8 cellular contexts compared by ENCODE assay signal in genomic region chr6:106608080-106608668, GRCh38. TPM values are rescaled to one million over a fixed set of nuclear protein-coding genes. Genes with fewer than 3 reads are reported as not detected.
DNase-seq lines count a peak whose midpoint lies in the region; ATAC-seq, FAIRE-seq and TF ChIP-seq lines count a peak whose summit lies in the region.

No MANE protein-coding gene starts in this region.

- no peak overlapping the region for H2AFZ ChIP-seq in HCT116 (ENCODE audit: low read depth, low read length, poor library complexity, severe bottlenecking)

- no peaks in the 10 kb centered on the region for H4K20me1 ChIP-seq in DOHH2 (ENCODE audit: control insufficient read depth, insufficient read depth, low read depth, low read length)
- H4K20me1 ChIP-seq in HCT116 (ENCODE audit: insufficient read depth), result no peaks in the 10 kb centered on the region

- RAD21 ChIA-PET in HCT116 (lab: Charles Lee; ENCODE audit: low non-redundant PET in 1 of 2, low total read pairs in 2 of 2, uncharacterized antibody in 2 of 2, unreplicated experiment in 2 of 2), result no interaction called here

- intact Hi-C loops in A673 (cut with micrococcal nuclease; ENCODE audit: unreplicated experiment), result loop anchor here (1.0 kb wide), 1 partner anchor 371 kb away; no protein-coding TSS in a partner anchor
- intact Hi-C loops in HCT116 (cut with micrococcal nuclease), result loop anchor here (1.0 to 5.0 kb wide), 2 partner anchors 371 to 389 kb away; no protein-coding TSS in a partner anchor

- H3K4me1 ChIP-seq in A673 (ENCODE audit: insufficient read depth, low read length, poor library complexity, severe bottlenecking) (no peaks in the 10 kb centered on the region), DOHH2 (ENCODE audit: control insufficient read depth, low read length) (peaks cover 50% of the 10 kb centered on the region), HCT116 (ENCODE audit: control insufficient read depth in 1 of 2, insufficient read depth in 2 of 2, low read length in 2 of 2) (no peaks in the 10 kb centered on the region)

- CTCF ChIA-PET in A673 (lab: Charles Lee), result interaction anchor here (0.6 to 1.4 kb wide), 3 partner anchors 371 to 390 kb away, joined by 4 to 5 read pairs (median 4); no protein-coding TSS in a partner anchor
- CTCF ChIA-PET in HCT116 (lab: Charles Lee), result interaction anchor here (0.7 to 1.1 kb wide), 6 partner anchors 8 to 389 kb away, joined by 3 to 9 read pairs (median 3); no protein-coding TSS in a partner anchor

- TF ChIP-seq CTCF in A673 (conservative IDR thresholded peaks at IDR 0.05; ENCODE audit: low read depth, low read length), result peak; percentile 68
- TF ChIP-seq CTCF in DOHH2 (IDR thresholded peaks at IDR 0.05; ENCODE audit: low read depth, low read length, poor library complexity, severe bottlenecking), result peak; percentile 78
- peak; percentile 57 to 68 (median 60); a peak in 5 of 6 replicates for TF ChIP-seq CTCF in HCT116 (IDR thresholded peaks at IDR 0.05 in 2 of 3, conservative IDR thresholded peaks at IDR 0.05 in 1 of 3; ENCODE audit: borderline replicate concordance in 1 of 3, insufficient read depth in 1 of 3, low read depth in 2 of 3, low read length in 2 of 3)
- peak; percentile 79 for TF ChIP-seq CTCF in VCaP (conservative IDR thresholded peaks at IDR 0.05)

- H3F3A ChIP-seq in DOHH2 (ENCODE audit: control insufficient read depth, insufficient read depth), result no peaks in the 10 kb centered on the region

- POLR2A ChIA-PET in A673 (lab: Charles Lee; ENCODE audit: low non-redundant PET) (no interaction called here), HCT116 (lab: Charles Lee) (no interaction called here)

- no peaks in the 10 kb centered on the region for H3K9me3 ChIP-seq in A673 (ENCODE audit: low read depth, low read length, poor library complexity, severe bottlenecking)
- H3K9me3 ChIP-seq in DOHH2 (ENCODE audit: control insufficient read depth, insufficient read depth, low read length), result peaks cover 3% of the 10 kb centered on the region; the same call in 1 of the 2 replicates
- no peaks in the 10 kb centered on the region for H3K9me3 ChIP-seq in HCT116 (ENCODE audit: control insufficient read depth in 1 of 2, insufficient read depth in 1 of 2, low read depth in 1 of 2, low read length in 2 of 2)

- BruUV-seq in A673 (replicated peaks; lab: Mats Ljungman, UMichigan) (no TSS peak), HCT116 (replicated peaks; lab: Mats Ljungman, UMichigan) (no TSS peak)

- FAIRE-seq in frontal cortex (lab: Jason Lieb, UNC), result no peak

- peak; percentile 91 for ATAC-seq in HCT116
- peak; percentile 63 for ATAC-seq in stimulated activated naive CD8-positive, alpha-beta T cell treated with anti-CD3 and anti-CD28 coated beads, Interleukin-15, Interleukin-2, amounts not matched to agents 100 U/mL and 50 U/mL, for 24 hours

- H3K79me2 ChIP-seq in DOHH2 (ENCODE audit: control insufficient read depth, low read length) (peaks cover 10% of the 10 kb centered on the region; the same call in 1 of the 2 replicates), HCT116 (ENCODE audit: insufficient read depth, low read length) (no peaks in the 10 kb centered on the region)

- H3K9me2 ChIP-seq in DOHH2 (replicated peaks; ENCODE audit: control insufficient read depth, low read length) (no peaks in the 10 kb centered on the region), HCT116 (ENCODE audit: insufficient read depth) (no peaks in the 10 kb centered on the region)

- no peak for TF ChIP-seq POLR2A in HCT116 (IDR thresholded peaks at IDR 0.05; ENCODE audit: borderline replicate concordance, extremely low read depth, insufficient read depth, insufficient read length)

- peak; percentile 61 for TF ChIP-seq RAD21 in HCT116 (IDR thresholded peaks at IDR 0.05; ENCODE audit: low read depth)

- H3K36me3 ChIP-seq in A673 (ENCODE audit: insufficient read depth, low read length, poor library complexity, severe bottlenecking), result no peaks in the 10 kb centered on the region
- peaks cover 56% of the 10 kb centered on the region for H3K36me3 ChIP-seq in DOHH2 (ENCODE audit: control insufficient read depth, low read length)
- no peaks in the 10 kb centered on the region for H3K36me3 ChIP-seq in HCT116 (ENCODE audit: control insufficient read depth in 1 of 2, insufficient read depth in 2 of 2, low read length in 2 of 2)

- H3K4me3 ChIP-seq in A673 (ENCODE audit: low read depth, low read length, poor library complexity, severe bottlenecking), result no peak overlapping the region
- H3K4me3 ChIP-seq in DOHH2 (ENCODE audit: low read length), result peak overlapping the region; percentile 32; the same call in 1 of the 2 replicates
- H3K4me3 ChIP-seq in HCT116 (replicated peaks in 1 of 2; ENCODE audit: low read depth in 1 of 2, low read length in 2 of 2), result no peak overlapping the region

- no peak overlapping the region for H3K9ac ChIP-seq in HCT116 (ENCODE audit: low read length)

- DNase-seq in A673 (ENCODE audit: low spot score) (peak; percentile 73), HCT116 (ENCODE audit: low read depth, low spot score) (peak; percentile 64), NCI-H1105 treated with DMSO at 0.1 percent for 48 hours (lab: John Stamatoyannopoulos, UW) (peak; percentile 55), hepatic stellate cell (ENCODE audit: low spot score) (peak; percentile 23), frontal cortex (ENCODE audit: low spot score in 2 of 2) (no peak)
- peak; percentile 11 for DNase-seq in stimulated activated naive CD8-positive, alpha-beta T cell treated with anti-CD3 and anti-CD28 coated beads, Interleukin-15, Interleukin-2, amounts not matched to agents 100 U/mL and 50 U/mL, for 24 hours

- H3K27me3 ChIP-seq in A673 (replicated peaks; ENCODE audit: insufficient read depth, low read depth, low read length, poor library complexity) (no peaks in the 10 kb centered on the region), DOHH2 (ENCODE audit: control insufficient read depth, low read length) (no peaks in the 10 kb centered on the region), HCT116 (ENCODE audit: insufficient read depth, low read length) (no peaks in the 10 kb centered on the region)

- H3K4me2 ChIP-seq in DOHH2 (ENCODE audit: low read length) (peak overlapping the region; percentile 42), HCT116 (ENCODE audit: low read length) (no peak overlapping the region)

- no peak overlapping the region for H3K27ac ChIP-seq in A673 (ENCODE audit: low read depth, low read length, poor library complexity, severe bottlenecking)
- H3K27ac ChIP-seq in DOHH2 (ENCODE audit: low read depth, low read length), result 0 out of 2 replicates have a peak overlapping the region, but pooled peaks have one; percentile 26
- no peak overlapping the region for H3K27ac ChIP-seq in HCT116 (ENCODE audit: low read depth, low read length)
- no peak overlapping the region for H3K27ac ChIP-seq in VCaP

TF ChIP-seq in HCT116, 20 proteins besides CTCF, POLR2A, EP300 and RAD21:
- TF ChIP-seq ZNF274 (IDR thresholded peaks at IDR 0.05; ENCODE audit: low read depth, low read length) (no peak), FOSL1 (IDR thresholded peaks at IDR 0.05; ENCODE audit: low read depth) (0 out of 2 replicates have a peak, but pooled peaks have one; percentile 8), REST (IDR thresholded peaks at IDR 0.05; ENCODE audit: low read depth) (no peak), CBX3 (IDR thresholded peaks at IDR 0.05; ENCODE audit: low read depth) (peak; percentile 64; the same call in 1 of the 2 replicates)

RNA-seq across cellular contexts. Expression of gene RTN4IP1, which starts 21.1 kb away (rescaled TPM):
- total RNA-seq in A673 (2021) (15.7 and 17.9 TPM in 2 replicates), HCT116 (2021; ENCODE audit: unreplicated experiment) (9.1 TPM), frontal cortex (11.4 TPM)
- 5.3 and 6.2 TPM in 2 replicates for polyA plus RNA-seq in HCT116 (2012)

RNA-seq across cellular contexts. Expression of gene QRSL1, which starts 21.2 kb away (rescaled TPM):
- total RNA-seq in A673 (2021), result 20.4 and 22.7 TPM in 2 replicates
- 16.0 TPM for total RNA-seq in HCT116 (2021; ENCODE audit: unreplicated experiment)
- polyA plus RNA-seq in HCT116 (2012), result 5.8 and 7.4 TPM in 2 replicates
- total RNA-seq in frontal cortex, result 17.5 TPM

Comparison
In these comparisons a context has a peak if more than half of its experiments do, and no peak if none do; other contexts are left out.
1. DNase-seq: peak in A673 (single experiment), HCT116 (single experiment), NCI-H1105 treated with DMSO at 0.1 percent for 48 hours (single experiment), hepatic stellate cell (single experiment) and stimulated activated naive CD8-positive, alpha-beta T cell treated with anti-CD3 and anti-CD28 coated beads, Interleukin-15, Interleukin-2, amounts not matched to agents 100 U/mL and 50 U/mL, for 24 hours (single experiment); none in frontal cortex (0 of 2).
2. Peak in every context shown above with its lines, with median percentiles within 50 percentile points of each other: CTCF ChIP-seq.